Comparison of ENCODE assay signal across 14 cellular contexts in the genomic region with DNA sequence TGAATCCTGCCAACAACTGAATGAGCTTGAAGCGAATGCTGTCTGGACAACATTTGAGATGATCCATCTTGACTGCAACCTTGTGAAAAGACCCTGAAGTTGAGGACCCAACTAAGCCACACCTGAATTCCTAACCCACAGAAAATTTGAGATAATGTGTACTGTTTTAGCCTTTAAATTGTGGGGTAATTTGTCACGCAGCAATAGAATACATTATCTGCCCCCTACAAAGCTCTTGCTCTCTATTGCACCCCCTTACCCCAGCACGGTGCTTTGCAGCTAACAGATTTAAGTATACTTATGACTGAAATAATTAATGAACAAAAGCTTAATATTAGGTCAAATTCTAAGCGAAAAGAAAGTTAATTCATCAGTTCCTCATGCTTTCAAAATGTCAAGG. TPM values are rescaled to one million over a fixed set of nuclear protein-coding genes. Genes with fewer than 3 reads are reported as not detected.
DNase-seq lines count a peak whose midpoint lies in the region; ATAC-seq, FAIRE-seq and TF ChIP-seq lines count a peak whose summit lies in the region.
"Had no signal": no experiment of that assay in that cellular context is flagged by ENCODE, and none has a peak within 500 bp of the region (broad histone marks: within the 10 kb centered on the region; RNA-seq: fewer than 3 reads in every experiment).

No MANE protein-coding gene starts in this region.

- no peaks in the 10 kb centered on the region for H3K9me2 ChIP-seq in OCI-LY1 (ENCODE audit: low read depth, low read length)

- H3F3A ChIP-seq in OCI-LY1 (ENCODE audit: insufficient read depth, low read length) = no peaks in the 10 kb centered on the region

- FAIRE-seq in astrocyte (lab: Jason Lieb, UNC) = no peak

- H2AFZ ChIP-seq in OCI-LY1 (ENCODE audit: low read length) (no peak overlapping the region), astrocyte (ENCODE audit: low read depth, low read length) (no peak overlapping the region)

- H3K4me2 ChIP-seq in OCI-LY1 (ENCODE audit: low read length) = peak overlapping the region; percentile 89
- H3K4me2 ChIP-seq in astrocyte (ENCODE audit: low read length) = no peak overlapping the region

- H3K27me3 ChIP-seq in OCI-LY1 (ENCODE audit: insufficient read depth, low read length) = no peaks in the 10 kb centered on the region
- no peaks in the 10 kb centered on the region for H3K27me3 ChIP-seq in astrocyte (ENCODE audit: insufficient read depth, low read length)
- no peaks in the 10 kb centered on the region for H3K27me3 ChIP-seq in effector memory CD4-positive, alpha-beta T cell (replicated peaks; ENCODE audit: control insufficient read depth, insufficient read depth, low read length, poor library complexity, severe bottlenecking)

- H3K27ac Mint-ChIP-seq in astrocyte (ENCODE audit: unreplicated experiment) = no peak overlapping the region
- peak overlapping the region; percentile 31 for H3K27ac Mint-ChIP-seq in progenitor cell of endocrine pancreas

- H3K36me3 ChIP-seq in OCI-LY1 (ENCODE audit: insufficient read depth, low read length) (peaks cover 29% of the 10 kb centered on the region), astrocyte (ENCODE audit: insufficient read depth, low read length) (no peaks in the 10 kb centered on the region)
- H3K36me3 ChIP-seq in effector memory CD4-positive, alpha-beta T cell (ENCODE audit: control insufficient read depth, insufficient read depth, low read length) = no peaks in the 10 kb centered on the region

- TF ChIP-seq CTCF in OCI-LY1 (IDR thresholded peaks at IDR 0.05; ENCODE audit: low read length) (no peak), astrocyte (IDR thresholded peaks at IDR 0.05; ENCODE audit: insufficient read depth, low read depth, low read length) (no peak), progenitor cell of endocrine pancreas (IDR thresholded peaks at IDR 0.05; ENCODE audit: unreplicated experiment) (no peak)

- no peaks in the 10 kb centered on the region for H4K20me1 ChIP-seq in OCI-LY1 (ENCODE audit: insufficient read depth, low read length)
- H4K20me1 ChIP-seq in astrocyte (ENCODE audit: insufficient read depth, low read length) = no peaks in the 10 kb centered on the region

- no peaks in the 10 kb centered on the region for H3K27me3 Mint-ChIP-seq in activated T-cell treated with anti-CD3 and anti-CD28 coated beads, Interleukin-2, amount 50 U/mL, for 4 hours (ENCODE audit: low read depth)
- no peaks in the 10 kb centered on the region for H3K27me3 Mint-ChIP-seq in astrocyte (ENCODE audit: low read depth, unreplicated experiment)
- no peaks in the 10 kb centered on the region for H3K27me3 Mint-ChIP-seq in progenitor cell of endocrine pancreas

- H3K79me2 ChIP-seq in OCI-LY1 (ENCODE audit: insufficient read depth, low read length) (peaks cover 29% of the 10 kb centered on the region), astrocyte (ENCODE audit: insufficient read depth, low read length) (peaks cover 15% of the 10 kb centered on the region)

- H3K4me3 ChIP-seq in OCI-LY1 (ENCODE audit: low read depth, low read length, poor library complexity, severe bottlenecking) (peak overlapping the region; percentile 77), astrocyte (ENCODE audit: insufficient read depth, low read depth, low read length) (no peak overlapping the region)
- H3K4me3 ChIP-seq in effector memory CD4-positive, alpha-beta T cell (ENCODE audit: insufficient read depth, low read depth, low read length, poor library complexity, severe bottlenecking) = no peak overlapping the region

- peaks cover 11% of the 10 kb centered on the region for H3K4me1 Mint-ChIP-seq in activated T-cell treated with anti-CD3 and anti-CD28 coated beads, Interleukin-2, amount 50 U/mL, for 4 hours (ENCODE audit: low read depth)
- H3K4me1 Mint-ChIP-seq in astrocyte (ENCODE audit: low read depth, unreplicated experiment) = no peaks in the 10 kb centered on the region
- peaks cover 9% of the 10 kb centered on the region for H3K4me1 Mint-ChIP-seq in progenitor cell of endocrine pancreas (ENCODE audit: low read depth)

- ATAC-seq in activated T-cell treated with anti-CD3 and anti-CD28 coated beads, Interleukin-2, amount 50 U/mL, for 4 hours = no peak

- H3K9ac ChIP-seq in OCI-LY1 (ENCODE audit: low read length) (peak overlapping the region; percentile 80; the same call in 1 of the 2 replicates), astrocyte (ENCODE audit: low read length) (no peak overlapping the region)

- no peaks in the 10 kb centered on the region for H3K9me3 Mint-ChIP-seq in activated T-cell treated with anti-CD3 and anti-CD28 coated beads, Interleukin-2, amount 50 U/mL, for 4 hours
- no peaks in the 10 kb centered on the region for H3K9me3 Mint-ChIP-seq in astrocyte (ENCODE audit: unreplicated experiment)
- H3K9me3 Mint-ChIP-seq in progenitor cell of endocrine pancreas (ENCODE audit: low read depth) = no peaks in the 10 kb centered on the region

- H3K4me1 ChIP-seq in OCI-LY1 (ENCODE audit: insufficient read depth, low read length, severe bottlenecking) (peaks cover 19% of the 10 kb centered on the region), astrocyte (ENCODE audit: insufficient read depth, low read length) (peaks cover 4% of the 10 kb centered on the region)
- H3K4me1 ChIP-seq in effector memory CD4-positive, alpha-beta T cell (ENCODE audit: control insufficient read depth, insufficient read depth, low read length, poor library complexity, severe bottlenecking) = no peaks in the 10 kb centered on the region

- H3K36me3 Mint-ChIP-seq in activated T-cell treated with anti-CD3 and anti-CD28 coated beads, Interleukin-2, amount 50 U/mL, for 4 hours (ENCODE audit: insufficient read depth) = peaks cover 3% of the 10 kb centered on the region
- no peaks in the 10 kb centered on the region for H3K36me3 Mint-ChIP-seq in astrocyte (ENCODE audit: low read depth, unreplicated experiment)
- H3K36me3 Mint-ChIP-seq in progenitor cell of endocrine pancreas (ENCODE audit: insufficient read depth) = peaks cover 3% of the 10 kb centered on the region

- no peak for DNase-seq in activated T-cell treated with anti-CD3 and anti-CD28 coated beads, Interleukin-2, amount 50 U/mL, for 4 hours
- DNase-seq in activated T-cell treated with anti-CD3 and anti-CD28 coated beads, Interleukin-2, amount 50 U/mL, for 1 hour = no peak
- DNase-seq in astrocyte (ENCODE audit: low read depth) (no peak), progenitor cell of endocrine pancreas (ENCODE audit: low spot score, unreplicated experiment) (no peak), NCI-H1436 treated with DMSO at 0.1 percent for 48 hours (lab: John Stamatoyannopoulos, UW) (no peak), DMS153 treated with DMSO at 0.1 percent for 48 hours (lab: John Stamatoyannopoulos, UW; ENCODE audit: unreplicated experiment) (no peak)
- DNase-seq in effector memory CD4-positive, alpha-beta T cell = no peak
- DNase-seq: DMS79; KBM-7; NCI-H1694 treated with DMSO at 0.1 percent for 48 hours; stimulated activated CD4-positive, alpha-beta T cell treated with anti-CD3 and anti-CD28 coated beads, Interleukin-12 subunit alpha, Interleukin-12 subunit beta, amount 100 ng/mL, for 4 hours; T1000 had no signal

- H3K27ac ChIP-seq in OCI-LY1 (ENCODE audit: low read depth, low read length, poor library complexity, severe bottlenecking) (no peak overlapping the region), astrocyte (ENCODE audit: low read depth, low read length) (no peak overlapping the region)
- H3K27ac ChIP-seq in effector memory CD4-positive, alpha-beta T cell (ENCODE audit: insufficient read depth, low read length, poor library complexity, severe bottlenecking) = no peak overlapping the region
- H3K27ac ChIP-seq: RWPE1 had no signal

- H3K9me3 ChIP-seq in OCI-LY1 (ENCODE audit: low read length) = no peaks in the 10 kb centered on the region
- no peaks in the 10 kb centered on the region for H3K9me3 ChIP-seq in astrocyte (ENCODE audit: insufficient read depth, low read depth, low read length)
- no peaks in the 10 kb centered on the region for H3K9me3 ChIP-seq in effector memory CD4-positive, alpha-beta T cell (ENCODE audit: control insufficient read depth, low read length)

- H3K4me3 Mint-ChIP-seq in activated T-cell treated with anti-CD3 and anti-CD28 coated beads, Interleukin-2, amount 50 U/mL, for 4 hours = peak overlapping the region; percentile 89
- H3K4me3 Mint-ChIP-seq in astrocyte (ENCODE audit: unreplicated experiment) = peak overlapping the region; percentile 22
- peak overlapping the region; percentile 68 for H3K4me3 Mint-ChIP-seq in progenitor cell of endocrine pancreas (ENCODE audit: low read depth)

RNA-seq across cellular contexts. Expression of gene POLE2, which starts 1.6 kb away (rescaled TPM):
- total RNA-seq in activated T-cell treated with anti-CD3 and anti-CD28 coated beads, Interleukin-2, amount 50 U/mL, for 4 hours = 10 to 100 TPM; 23.8 to 33.1 (median 31.7) TPM
- total RNA-seq in astrocyte (2.0 and 3.0 TPM in 2 replicates), progenitor cell of endocrine pancreas (12.9 and 14.9 TPM in 2 replicates)

RNA-seq across cellular contexts. Expression of gene KLHDC1, which starts 6.5 kb away (rescaled TPM):
- total RNA-seq in activated T-cell treated with anti-CD3 and anti-CD28 coated beads, Interleukin-2, amount 50 U/mL, for 4 hours = 1 to 10 TPM in 2 of 3 donors, under 1 TPM in 1; 0.57 to 1.8 (median 1.2) TPM
- 0.94 and 1.2 TPM in 2 replicates for total RNA-seq in astrocyte
- total RNA-seq in progenitor cell of endocrine pancreas = 2.4 and 2.8 TPM in 2 replicates

RNA-seq across cellular contexts. Expression of gene DNAAF2, which starts 51.4 kb away (rescaled TPM):
- 10 to 100 TPM; 17.0 to 18.9 (median 17.3) TPM for total RNA-seq in activated T-cell treated with anti-CD3 and anti-CD28 coated beads, Interleukin-2, amount 50 U/mL, for 4 hours
- total RNA-seq in astrocyte (8.7 and 10.7 TPM in 2 replicates), progenitor cell of endocrine pancreas (18.9 and 20.5 TPM in 2 replicates)

Comparison
In these comparisons a context has a peak if more than half of its experiments do, and no peak if none do; other contexts are left out.
1. H3K4me3 Mint-ChIP-seq: peak in every context shown above with its lines; median percentile 89 in activated T-cell treated with anti-CD3 and anti-CD28 coated beads, Interleukin-2, amount 50 U/mL, for 4 hours; 68 in progenitor cell of endocrine pancreas; 22 in astrocyte.